9 cellular contexts compared by ENCODE assay signal in the genomic region with DNA sequence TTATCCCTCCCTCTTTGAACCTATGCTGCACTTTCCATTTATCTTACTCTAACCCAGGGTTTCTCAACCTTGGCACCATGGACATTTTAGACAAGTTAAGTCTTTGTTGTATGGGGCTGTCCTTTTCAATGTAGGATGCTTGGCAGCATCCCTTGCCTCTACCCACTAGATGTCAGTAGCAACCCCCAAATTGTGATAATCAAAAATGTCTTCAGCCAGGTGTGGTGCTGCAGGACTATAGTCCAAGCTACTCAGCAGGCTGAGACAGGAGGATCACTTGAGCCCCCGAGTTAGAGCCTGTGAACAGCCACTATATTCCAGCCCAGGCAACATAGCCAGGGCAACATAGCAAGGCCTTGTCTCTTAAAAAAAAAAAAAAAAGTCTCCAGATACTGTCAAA. TPM values are rescaled to one million over a fixed set of nuclear protein-coding genes. Genes with fewer than 3 reads are reported as not detected.
A peak's percentile ranks its signal among the peaks of the same experiment; 100 is the strongest.
DNase-seq lines count a peak whose midpoint lies in the region; ATAC-seq and TF ChIP-seq lines count a peak whose summit lies in the region.
"Had no signal": no experiment of that assay in that cellular context is flagged by ENCODE, and none has a peak within 500 bp of the region (broad histone marks: within the 10 kb centered on the region; RNA-seq: fewer than 3 reads in every experiment).

No MANE protein-coding gene starts in this region.

- H3K4me1 ChIP-seq in RWPE2 (ENCODE audit: insufficient read depth, poor library complexity, severe bottlenecking): no peaks in the 10 kb centered on the region
- no peaks in the 10 kb centered on the region for H3K4me1 ChIP-seq in aorta (ENCODE audit: control insufficient read depth in 1 of 2, insufficient read depth in 2 of 2, low read length in 2 of 2)

- TF ChIP-seq CTCF in Calu3 (IDR thresholded peaks at IDR 0.05; ENCODE audit: unreplicated experiment) (peak; percentile 41), HFF-Myc (IDR thresholded peaks at IDR 0.05; ENCODE audit: low read depth, low read length, missing control alignments) (peak; percentile 37), RWPE2 (IDR thresholded peaks at IDR 0.05; ENCODE audit: poor library complexity, severe bottlenecking) (peak; percentile 53)

- H3K36me3 Mint-ChIP-seq in Calu3 (ENCODE audit: insufficient read depth, unreplicated experiment): no peaks in the 10 kb centered on the region

- no peaks in the 10 kb centered on the region for H3K36me3 ChIP-seq in RWPE2 (ENCODE audit: low read depth)
- H3K36me3 ChIP-seq in aorta (ENCODE audit: control insufficient read depth in 1 of 2, insufficient read depth in 2 of 2, low read length in 1 of 2): no peaks in the 10 kb centered on the region

- peak; percentile 73; the same call in 2 of the 3 replicates for ATAC-seq in RWPE2 (ENCODE audit: low read depth)
- no peak for ATAC-seq in aorta (ENCODE audit: low FRiP score)
- ATAC-seq in GM19467 (IDR thresholded peaks at IDR 0.05; ENCODE audit: unreplicated experiment): no peak

- H3K27me3 Mint-ChIP-seq in Calu3 (ENCODE audit: unreplicated experiment): no peaks in the 10 kb centered on the region

- H3K4me3 Mint-ChIP-seq in Calu3 (ENCODE audit: low read depth, unreplicated experiment): no peak overlapping the region

- CTCF ChIA-PET in Calu3 (lab: Charles Lee): interaction anchor here (0.5 to 0.9 kb wide), 3 partner anchors 451 to 600 kb away, joined by 3 to 5 read pairs (median 3); no protein-coding TSS in a partner anchor

- H3K4me3 ChIP-seq in HFF-Myc (replicated peaks; ENCODE audit: low read depth, low read length) (no peak overlapping the region), RWPE2 (ENCODE audit: severe bottlenecking) (no peak overlapping the region), aorta (ENCODE audit: low read length in 2 of 2) (no peak overlapping the region)

- peaks cover 9% of the 10 kb centered on the region for H3K4me1 Mint-ChIP-seq in Calu3 (ENCODE audit: low read depth, unreplicated experiment)

- H3K27me3 ChIP-seq in RWPE2 (ENCODE audit: insufficient read depth, poor library complexity, severe bottlenecking) (no peaks in the 10 kb centered on the region), aorta (ENCODE audit: control insufficient read depth in 1 of 2, insufficient read depth in 2 of 2, low read length in 1 of 2) (no peaks in the 10 kb centered on the region)

- no peak overlapping the region for H3K27ac Mint-ChIP-seq in Calu3 (ENCODE audit: unreplicated experiment)

- H3K9me3 ChIP-seq in RWPE2 (ENCODE audit: severe bottlenecking) (no peaks in the 10 kb centered on the region), aorta (ENCODE audit: control insufficient read depth, low read length) (no peaks in the 10 kb centered on the region)

- peak; percentile 25 for DNase-seq in Calu3
- DNase-seq in HFF-Myc (ENCODE audit: extremely low read depth, low read depth): no peak
- DNase-seq in RWPE2 (ENCODE audit: low spot score): no peak
- peak; percentile 74 for DNase-seq in islet precursor cell
- no peak for DNase-seq in LoVo (ENCODE audit: low spot score)
- no peak for DNase-seq in cerebellum (ENCODE audit: low spot score)
- no peak for DNase-seq in aorta
- DNase-seq: stimulated activated CD8-positive, alpha-beta memory T cell treated with anti-CD3 and anti-CD28 coated beads, Interleukin-4, amount 100 ng/mL, for 48 hours had no signal

- H3K27ac ChIP-seq in RWPE2 (ENCODE audit: poor library complexity, severe bottlenecking): no peak overlapping the region
- H3K27ac ChIP-seq in aorta (ENCODE audit: low read depth in 1 of 2, low read length in 2 of 2): no peak overlapping the region

- no peaks in the 10 kb centered on the region for H3K9me3 Mint-ChIP-seq in Calu3 (ENCODE audit: low read depth, unreplicated experiment)

- BruUV-seq in Calu3 (replicated peaks; lab: Mats Ljungman, UMichigan): no TSS peak

- intact Hi-C loops in Calu3 (cut with micrococcal nuclease; ENCODE audit: unreplicated experiment) (loop anchor here (1.0 to 5.0 kb wide), 6 partner anchors 41 to 465 kb away; no protein-coding TSS in a partner anchor), aorta (cut with DNase I) (no loop called here)

- 27 to 52% methylated on average over 1 of the region's 1 CpG for WGBS in aorta, 2 donors

RNA-seq across cellular contexts. Expression of a gene that starts 7.0 kb away (rescaled TPM):
- not detected in 2 replicates for total RNA-seq in Calu3 (2022)
- total RNA-seq in cerebellum: 31.0 TPM
- total RNA-seq in aorta: 10 to 100 TPM in 1 of 2 donors, 1 to 10 TPM in 1; 9.5 to 10.9 TPM
- polyA plus RNA-seq in aorta: 1 to 10 TPM; 2.6 to 3.8 TPM

RNA-seq across cellular contexts. Expression of a gene that starts 37.7 kb away (rescaled TPM):
- not detected in 2 replicates for total RNA-seq in Calu3 (2022)
- total RNA-seq in cerebellum: not detected
- total RNA-seq in aorta: not detected
- polyA plus RNA-seq in aorta: not detected

Comparison
In these comparisons a context has a peak if more than half of its experiments do, and no peak if none do; other contexts are left out.
1. DNase-seq: peak in Calu3 (single experiment) and islet precursor cell (single experiment); none in HFF-Myc (single experiment), RWPE2 (single experiment), LoVo (single experiment), cerebellum (single experiment) and aorta (0 of 2).
2. RNA of a gene that starts 7.0 kb away (total RNA-seq): 31.0 TPM in cerebellum (single experiment) and 9.5 to 10.9 TPM in aorta; not detected in Calu3; every median in the first group is over 10 times any median in the second.
3. Peak in every context shown above with its lines, with median percentiles within 50 percentile points of each other: CTCF ChIP-seq.